Comparison of ENCODE assay signal across 12 cellular contexts in the genomic region with DNA sequence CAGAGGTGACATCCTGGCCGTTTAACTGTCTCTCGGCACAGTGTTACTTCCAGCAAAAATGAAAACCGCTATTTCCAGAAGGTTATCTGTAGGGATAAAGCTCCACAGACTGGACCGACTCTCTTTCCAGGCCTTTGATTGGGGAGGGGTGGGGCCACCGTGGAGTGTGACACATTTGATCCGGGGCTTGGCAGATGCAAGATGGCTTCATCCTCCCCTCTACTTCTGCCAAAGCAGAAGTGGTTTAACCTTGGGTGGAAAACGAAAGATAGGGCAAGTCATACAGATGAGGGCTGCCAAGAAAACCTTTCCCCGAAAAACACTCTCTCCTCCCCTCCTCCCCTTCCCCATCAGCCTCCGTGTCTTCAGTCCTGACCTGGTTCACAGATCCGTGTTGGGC.
DNase-seq lines count a peak whose midpoint lies in the region; ATAC-seq and TF ChIP-seq lines count a peak whose summit lies in the region.
"Had no signal": no experiment of that assay in that cellular context is flagged by ENCODE, and none has a peak within 500 bp of the region (broad histone marks: within the 10 kb centered on the region; RNA-seq: fewer than 3 reads in every experiment).

No MANE protein-coding gene starts in this region.

- H3K4me1 Mint-ChIP-seq in glutamatergic neuron (ENCODE audit: low read depth, unreplicated experiment), result peaks cover 13% of the 10 kb centered on the region
- H3K4me1 Mint-ChIP-seq: activated naive CD8-positive, alpha-beta T cell treated with anti-CD3 and anti-CD28 coated beads, Interleukin-2, amount 50 U/mL, for 24 hours had no signal

- H3K27me3 ChIP-seq in SJCRH30, result no peaks in the 10 kb centered on the region
- H3K27me3 ChIP-seq in colonic mucosa, result no peaks in the 10 kb centered on the region

- H3K36me3 ChIP-seq in SJCRH30, result no peaks in the 10 kb centered on the region
- H3K36me3 ChIP-seq in colonic mucosa, result no peaks in the 10 kb centered on the region

- H3K27ac Mint-ChIP-seq in glutamatergic neuron (ENCODE audit: unreplicated experiment), result peak overlapping the region; percentile 43
- H3K27ac Mint-ChIP-seq: activated naive CD8-positive, alpha-beta T cell treated with anti-CD3 and anti-CD28 coated beads, Interleukin-2, amount 50 U/mL, for 24 hours had no signal

- H3K9me3 ChIP-seq in SJCRH30 (replicated peaks), result no peaks in the 10 kb centered on the region
- H3K9me3 ChIP-seq in colonic mucosa, result no peaks in the 10 kb centered on the region

- no peak overlapping the region for H3K27ac ChIP-seq in SJCRH30
- H3K27ac ChIP-seq in colonic mucosa, result no peak overlapping the region
- H3K27ac ChIP-seq: C4-2B had no signal

- TF ChIP-seq CTCF in glutamatergic neuron (IDR thresholded peaks at IDR 0.05; ENCODE audit: partially characterized antibody, unreplicated experiment), result no peak
- TF ChIP-seq CTCF in colonic mucosa (IDR thresholded peaks at IDR 0.05), result no peak

- H3K36me3 Mint-ChIP-seq in glutamatergic neuron (ENCODE audit: unreplicated experiment), result no peaks in the 10 kb centered on the region

- intact Hi-C loops in sciatic nerve (cut with DNase I) (no loop called here), colonic mucosa (cut with DNase I) (no loop called here)

- no peak overlapping the region for H3K4me3 Mint-ChIP-seq in glutamatergic neuron (ENCODE audit: unreplicated experiment)
- H3K4me3 Mint-ChIP-seq: activated naive CD8-positive, alpha-beta T cell treated with anti-CD3 and anti-CD28 coated beads, Interleukin-2, amount 50 U/mL, for 24 hours had no signal

- no peaks in the 10 kb centered on the region for H3K4me1 ChIP-seq in SJCRH30
- no peaks in the 10 kb centered on the region for H3K4me1 ChIP-seq in colonic mucosa

- peak; percentile 83 for ATAC-seq in sciatic nerve
- ATAC-seq: activated naive CD8-positive, alpha-beta T cell treated with anti-CD3 and anti-CD28 coated beads, Interleukin-2, amount 50 U/mL, for 24 hours had no signal

- H3K4me3 ChIP-seq in SJCRH30, result no peak overlapping the region
- H3K4me3 ChIP-seq in colonic mucosa, result no peak overlapping the region

- no peak overlapping the region for H3K9ac ChIP-seq in colonic mucosa (ENCODE audit: low read depth in 2 of 2, low read length in 2 of 2)

- peaks cover 5% of the 10 kb centered on the region for H3K9me3 Mint-ChIP-seq in glutamatergic neuron (ENCODE audit: unreplicated experiment)
- H3K9me3 Mint-ChIP-seq: activated naive CD8-positive, alpha-beta T cell treated with anti-CD3 and anti-CD28 coated beads, Interleukin-2, amount 50 U/mL, for 24 hours had no signal

- DNase-seq in GOT3 (lab: John Stamatoyannopoulos, UW), result peak; percentile 8
- DNase-seq in OCI-M1 (lab: John Stamatoyannopoulos, UW), result peak; percentile 83
- DNase-seq in glutamatergic neuron, result no peak
- no peak for DNase-seq in sciatic nerve (ENCODE audit: low spot score)
- no peak for DNase-seq in stimulated activated CD4-positive, alpha-beta T cell treated with anti-CD3 and anti-CD28 coated beads, Interleukin-1b, Interleukin-23, amount 100 ng/mL, for 48 hours
- no peak for DNase-seq in T-helper 2 cell
- no peak for DNase-seq in SJCRH30
- no peak for DNase-seq in colonic mucosa
- DNase-seq: activated naive CD8-positive, alpha-beta T cell treated with anti-CD3 and anti-CD28 coated beads, Interleukin-2, amount 50 U/mL, for 24 hours; NCI-H2171; stimulated activated naive CD4-positive, alpha-beta T cell treated with Interleukin-2 at 50 U/mL for 16 hours had no signal

- no peaks in the 10 kb centered on the region for H3K27me3 Mint-ChIP-seq in glutamatergic neuron (ENCODE audit: unreplicated experiment)
- H3K27me3 Mint-ChIP-seq: activated naive CD8-positive, alpha-beta T cell treated with anti-CD3 and anti-CD28 coated beads, Interleukin-2, amount 50 U/mL, for 24 hours had no signal

Comparison
In these comparisons a context has a peak if more than half of its experiments do, and no peak if none do; other contexts are left out.
1. DNase-seq: peak in GOT3 (single experiment) and OCI-M1 (single experiment); none in glutamatergic neuron (single experiment), sciatic nerve (single experiment), stimulated activated CD4-positive, alpha-beta T cell treated with anti-CD3 and anti-CD28 coated beads, Interleukin-1b, Interleukin-23, amount 100 ng/mL, for 48 hours (single experiment), T-helper 2 cell (0 of 5), SJCRH30 (0 of 2) and colonic mucosa (single experiment).